ENCODE assay signal across 16 cellular contexts in genomic region chr13:22050951-22051563, GRCh38.
"Had no signal": no experiment of that assay in that cellular context is flagged by ENCODE, and none has a peak within 500 bp of the region (broad histone marks: within the 10 kb centered on the region; RNA-seq: fewer than 3 reads in every experiment).

No MANE protein-coding gene starts in this region.

- DNase-seq: activated B cell treated with CpG ODN at 0.5 μM for 24 hours; activated CD4-positive, alpha-beta T cell treated with anti-CD3 and anti-CD28 coated beads for 48 hours; activated naive CD4-positive, alpha-beta T cell treated with anti-CD3 and anti-CD28 coated beads, Interleukin-2, amount 10 ng/mL, durations not matched to agents 7 days and 5 days; activated T-cell treated with anti-CD3 and anti-CD28 coated beads, Interleukin-2, amount 50 U/mL, for 1 hour; cortex of kidney; effector CD4-positive, alpha-beta T cell; foreskin melanocyte; kidney glomerular epithelial cell; lower lobe of right lung; naive B cell; stimulated activated CD4-positive, alpha-beta T cell treated with anti-CD3 and anti-CD28 coated beads, Interleukin-4, amount 100 ng/mL, for 1 hour; stimulated activated naive CD4-positive, alpha-beta T cell treated with Interleukin-2 at 50 U/mL for 16 hours had no signal

- H3K9me3 ChIP-seq: lower lobe of right lung, neutrophil, suprapubic skin had no signal

- H3K4me3 Mint-ChIP-seq: activated B cell treated with CpG ODN at 0.5 μM for 24 hours; activated naive CD4-positive, alpha-beta T cell treated with anti-CD3 and anti-CD28 coated beads, Interleukin-2, amount 10 ng/mL, durations not matched to agents 7 days and 5 days; naive B cell; type B pancreatic cell had no signal

- H3K27me3 ChIP-seq: cardiac muscle cell, neutrophil, suprapubic skin had no signal

- H3K27ac Mint-ChIP-seq: activated B cell treated with CpG ODN at 0.5 μM for 24 hours; activated naive CD4-positive, alpha-beta T cell treated with anti-CD3 and anti-CD28 coated beads, Interleukin-2, amount 10 ng/mL, durations not matched to agents 7 days and 5 days; type B pancreatic cell had no signal

- H3K4me1 Mint-ChIP-seq: activated B cell treated with CpG ODN at 0.5 μM for 24 hours had no signal

- H3K4me1 ChIP-seq: lower lobe of right lung, suprapubic skin had no signal

- ATAC-seq: lower lobe of right lung had no signal

- H3K27ac ChIP-seq: cardiac muscle cell, lower lobe of right lung, neutrophil, suprapubic skin had no signal

- H3K36me3 ChIP-seq: cardiac muscle cell, lower lobe of right lung, neutrophil, suprapubic skin had no signal

- H3K9me3 Mint-ChIP-seq: activated B cell treated with CpG ODN at 0.5 μM for 24 hours; activated naive CD4-positive, alpha-beta T cell treated with anti-CD3 and anti-CD28 coated beads, Interleukin-2, amount 10 ng/mL, durations not matched to agents 7 days and 5 days had no signal

- H3K27me3 Mint-ChIP-seq: activated B cell treated with CpG ODN at 0.5 μM for 24 hours; activated naive CD4-positive, alpha-beta T cell treated with anti-CD3 and anti-CD28 coated beads, Interleukin-2, amount 10 ng/mL, durations not matched to agents 7 days and 5 days; naive B cell; type B pancreatic cell had no signal

- H3K4me3 ChIP-seq: cardiac muscle cell, lower lobe of right lung, suprapubic skin had no signal
